ENCODE assay signal across 1 cellular context in genomic region chr1:101136739-101137138, GRCh38.
TF ChIP-seq lines count a peak whose summit lies in the region.

No MANE protein-coding gene starts in this region.

TF ChIP-seq in HepG2, 621 proteins besides CTCF, POLR2A, EP300 and RAD21 (continued from another document and continues in another):
- TF ChIP-seq FOXP4 (CRISPR knock-in tag; IDR thresholded peaks at IDR 0.05) (peak; percentile 74), KDM2A (CRISPR knock-in tag; IDR thresholded peaks at IDR 0.05; ENCODE audit: borderline replicate concordance, low read depth) (no peak), ISL2 (CRISPR knock-in tag; IDR thresholded peaks at IDR 0.05) (peak; percentile 70; the same call in 1 of the 2 replicates), ZNF687 (CRISPR knock-in tag; IDR thresholded peaks at IDR 0.05) (no peak), CREB1 (IDR thresholded peaks at IDR 0.05) (no peak), CREB1 (CRISPR knock-in tag; IDR thresholded peaks at IDR 0.05) (peak; percentile 28; the same call in 1 of the 2 replicates), ARID3A (IDR thresholded peaks at IDR 0.05; ENCODE audit: low read depth, low read length) (0 out of 2 replicates have a peak, but pooled peaks have one; percentile 26), MEF2D (CRISPR knock-in tag; IDR thresholded peaks at IDR 0.05) (0 out of 2 replicates have a peak, but pooled peaks have one; percentile 38), RCOR2 (CRISPR knock-in tag; IDR thresholded peaks at IDR 0.05) (no peak), NR2F2 (IDR thresholded peaks at IDR 0.05; ENCODE audit: borderline replicate concordance, low read depth) (peak; percentile 80), SIX1 (CRISPR knock-in tag; IDR thresholded peaks at IDR 0.05; ENCODE audit: borderline replicate concordance) (peak; percentile 11; the same call in 1 of the 2 replicates), PAF1 (CRISPR knock-in tag; IDR thresholded peaks at IDR 0.05) (no peak), ZNF761 (CRISPR knock-in tag; conservative IDR thresholded peaks at IDR 0.05) (no peak), ZGPAT (CRISPR knock-in tag; IDR thresholded peaks at IDR 0.05) (0 out of 2 replicates have a peak, but pooled peaks have one; percentile 36), ZNF235 (CRISPR knock-in tag; IDR thresholded peaks at IDR 0.05; ENCODE audit: borderline replicate concordance) (no peak), SOX13 (IDR thresholded peaks at IDR 0.05) (peak; percentile 49; the same call in 1 of the 2 replicates), SOX13 (CRISPR knock-in tag; conservative IDR thresholded peaks at IDR 0.05 in 1 of 2, IDR thresholded peaks at IDR 0.05 in 1 of 2) (peak in 1 of 2 experiments; percentile 96; a peak in 2 of 4 replicates), SETDB1 (CRISPR knock-in tag; IDR thresholded peaks at IDR 0.05; ENCODE audit: borderline replicate concordance) (no peak), NR2F6 (IDR thresholded peaks at IDR 0.05) (peak; percentile 81), NR2F6 (CRISPR knock-in tag; IDR thresholded peaks at IDR 0.05) (peak; percentile 77), SALL1 (CRISPR knock-in tag; IDR thresholded peaks at IDR 0.05) (peak; percentile 52; the same call in 1 of the 2 replicates), SOX6 (IDR thresholded peaks at IDR 0.05) (no peak), SOX6 (CRISPR knock-in tag; IDR thresholded peaks at IDR 0.05) (peak; percentile 92), PPARG (CRISPR knock-in tag; conservative IDR thresholded peaks at IDR 0.05) (peak; percentile 49; the same call in 1 of the 2 replicates), ZNF503 (CRISPR knock-in tag; IDR thresholded peaks at IDR 0.05) (no peak), ZNF44 (CRISPR knock-in tag; IDR thresholded peaks at IDR 0.05) (no peak), ZNF563 (CRISPR knock-in tag; IDR thresholded peaks at IDR 0.05) (no peak), TOPORS (CRISPR knock-in tag; IDR thresholded peaks at IDR 0.05) (no peak), LCORL (IDR thresholded peaks at IDR 0.05) (no peak), LCORL (CRISPR knock-in tag; IDR thresholded peaks at IDR 0.05) (peak; percentile 78), SAP130 (CRISPR knock-in tag; IDR thresholded peaks at IDR 0.05; ENCODE audit: low read depth) (peak; percentile 38; the same call in 1 of the 2 replicates), ZNF564 (CRISPR knock-in tag; IDR thresholded peaks at IDR 0.05) (no peak), ZNF776 (CRISPR knock-in tag; IDR thresholded peaks at IDR 0.05) (no peak), ZFP82 (CRISPR knock-in tag; IDR thresholded peaks at IDR 0.05; ENCODE audit: borderline replicate concordance) (no peak), ZFP91 (CRISPR knock-in tag; IDR thresholded peaks at IDR 0.05; ENCODE audit: borderline replicate concordance) (no peak), PRPF4 (IDR thresholded peaks at IDR 0.05; ENCODE audit: low read depth, low read length, poor library complexity, severe bottlenecking) (no peak), ELF3 (CRISPR knock-in tag; IDR thresholded peaks at IDR 0.05) (0 out of 2 replicates have a peak, but pooled peaks have one; percentile 34), SSRP1 (CRISPR knock-in tag; IDR thresholded peaks at IDR 0.05) (no peak), BORCS8-MEF2B (CRISPR knock-in tag; IDR thresholded peaks at IDR 0.05) (no peak), HOXA3 (CRISPR knock-in tag; IDR thresholded peaks at IDR 0.05) (no peak), ATF6 (CRISPR knock-in tag; conservative IDR thresholded peaks at IDR 0.05) (no peak), GATA4 (IDR thresholded peaks at IDR 0.05; ENCODE audit: borderline replicate concordance, low read depth) (no peak), USF2 (IDR thresholded peaks at IDR 0.05; ENCODE audit: low read depth, low read length) (no peak), USF2 (CRISPR knock-in tag; IDR thresholded peaks at IDR 0.05; ENCODE audit: borderline replicate concordance) (no peak), MAFF (IDR thresholded peaks at IDR 0.05; ENCODE audit: low read depth, low read length) (peak; percentile 82), ZFX (CRISPR knock-in tag; IDR thresholded peaks at IDR 0.05; ENCODE audit: low read depth) (no peak), RAD51 (IDR thresholded peaks at IDR 0.05; ENCODE audit: borderline replicate concordance) (no peak), ZNF652 (CRISPR knock-in tag; IDR thresholded peaks at IDR 0.05; ENCODE audit: borderline replicate concordance, low read depth) (no peak), PAWR (CRISPR knock-in tag; IDR thresholded peaks at IDR 0.05; ENCODE audit: borderline replicate concordance) (no peak)
